Comparison of ENCODE assay signal across 22 cellular contexts in genomic region chrX:39911278-39911897, GRCh38.
"Had no signal": no experiment of that assay in that cellular context is flagged by ENCODE, and none has a peak within 500 bp of the region (broad histone marks: within the 10 kb centered on the region; RNA-seq: fewer than 3 reads in every experiment).

No MANE protein-coding gene starts in this region.

- H3K27ac Mint-ChIP-seq: memory B cell, natural killer cell had no signal

- H3K36me3 Mint-ChIP-seq: memory B cell, natural killer cell had no signal

- H3K4me3 ChIP-seq: dorsolateral prefrontal cortex, gastrocnemius medialis, lung, ovary, smooth muscle cell, stomach, testis, tibial nerve, upper lobe of right lung, uterus had no signal

- H3K27me3 ChIP-seq: gastrocnemius medialis, ovary, stomach, testis, tibial nerve, upper lobe of right lung, uterus had no signal

- H3K36me3 ChIP-seq: gastrocnemius medialis, ovary, stomach, tibial nerve, upper lobe of right lung, uterus had no signal

- H3K27ac ChIP-seq: dorsolateral prefrontal cortex, gastrocnemius medialis, ovary, stomach, testis, tibial nerve, upper lobe of right lung, uterus had no signal

- H3K4me1 ChIP-seq: testis, upper lobe of right lung, uterus had no signal

- H3K4me2 ChIP-seq: smooth muscle cell had no signal

- H3K4me3 Mint-ChIP-seq: memory B cell, natural killer cell had no signal

- ATAC-seq: gastrocnemius medialis, left lobe of liver, natural killer cell, sciatic nerve, upper lobe of right lung had no signal

- H3K9me3 ChIP-seq: gastrocnemius medialis, ovary, testis, tibial nerve, upper lobe of right lung, uterus had no signal

- DNase-seq: effector CD4-positive, alpha-beta T cell; gastrocnemius medialis; kidney; natural killer cell; ovary; stimulated activated CD4-positive, alpha-beta T cell treated with anti-CD3 and anti-CD28 coated beads, Interleukin-12 subunit alpha, Interleukin-12 subunit beta, amount 100 ng/mL, for 4 hours; stimulated activated CD4-positive, alpha-beta T cell treated with anti-CD3 and anti-CD28 coated beads, Interleukin-1b, Interleukin-23, amount 100 ng/mL, for 48 hours; stimulated activated CD4-positive, alpha-beta T cell treated with anti-CD3 and anti-CD28 coated beads, Interleukin-4, amount 100 ng/mL, for 1 hour; stimulated activated CD8-positive, alpha-beta memory T cell treated with anti-CD3 and anti-CD28 coated beads, Interleukin-4, amount 100 ng/mL, for 48 hours; stimulated activated naive CD4-positive, alpha-beta T cell; stomach; testis; upper lobe of right lung; uterus had no signal

- H3K9me3 Mint-ChIP-seq: memory B cell, natural killer cell had no signal

- FAIRE-seq: colon, kidney had no signal
